ENCODE assay signal across 9 cellular contexts in the genomic region with DNA sequence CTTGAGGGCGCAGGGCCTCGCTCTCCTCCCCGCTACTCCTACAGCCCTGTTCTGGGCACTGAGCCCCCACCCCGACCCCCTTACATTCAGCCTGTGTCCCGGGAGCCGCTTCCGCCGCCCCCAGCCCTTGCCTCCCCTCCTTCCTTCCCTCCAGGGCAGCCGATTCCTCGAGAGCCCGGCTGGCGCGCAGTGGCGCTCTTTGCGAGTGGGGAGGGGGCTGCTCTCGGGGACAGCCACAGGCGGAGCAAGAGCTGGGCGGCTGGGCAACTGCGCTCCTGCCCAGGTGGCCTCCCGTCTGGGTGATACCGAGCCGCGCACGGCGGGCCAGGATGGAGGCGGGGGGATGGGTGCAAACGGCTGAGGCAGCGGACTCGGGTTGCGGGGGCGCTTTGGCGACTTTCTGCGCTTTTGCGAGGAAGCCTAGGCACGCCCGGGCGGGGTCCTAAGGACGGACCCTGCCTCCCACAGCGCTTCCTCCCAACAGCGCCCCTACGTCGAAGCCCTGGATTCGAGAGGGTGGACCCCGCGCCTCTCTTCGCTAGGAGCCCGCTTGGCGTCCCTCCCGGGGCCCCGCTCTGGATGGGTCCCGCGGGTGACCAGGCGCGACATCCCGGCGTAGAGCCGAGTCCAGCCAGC. TPM values are rescaled to one million over a fixed set of nuclear protein-coding genes. Genes with fewer than 3 reads are reported as not detected.
A peak's percentile ranks its signal among the peaks of the same experiment; 100 is the strongest.
DNase-seq lines count a peak whose midpoint lies in the region; ATAC-seq and TF ChIP-seq lines count a peak whose summit lies in the region.
"Had no signal": no experiment of that assay in that cellular context is flagged by ENCODE, and none has a peak within 500 bp of the region (broad histone marks: within the 10 kb centered on the region; RNA-seq: fewer than 3 reads in every experiment).

No MANE protein-coding gene starts in this region.

- H3K36me3 Mint-ChIP-seq in activated CD4-positive, alpha-beta memory T cell treated with anti-CD3 and anti-CD28 coated beads, Interleukin-2, amount 10 ng/mL, durations not matched to agents 7 days and 5 days (ENCODE audit: low read depth): no peaks in the 10 kb centered on the region

- intact Hi-C loops in left ventricle myocardium superior (cut with micrococcal nuclease) (loop anchor here (2.0 kb wide), 1 partner anchor 94 kb away; no protein-coding TSS in a partner anchor), gastrocnemius medialis (cut with DNase I; ENCODE audit: low total_unique reads) (loop anchor here (1.0 to 5.0 kb wide), 3 partner anchors 102 to 235 kb away; a partner anchor contains a TSS)

- H3K27me3 Mint-ChIP-seq in activated CD4-positive, alpha-beta memory T cell treated with anti-CD3 and anti-CD28 coated beads, Interleukin-2, amount 10 ng/mL, durations not matched to agents 7 days and 5 days: peaks cover 23% of the 10 kb centered on the region

- no peak for TF ChIP-seq POLR2A in gastrocnemius medialis (IDR thresholded peaks at IDR 0.05)

- H3K4me1 Mint-ChIP-seq in activated CD4-positive, alpha-beta memory T cell treated with anti-CD3 and anti-CD28 coated beads, Interleukin-2, amount 10 ng/mL, durations not matched to agents 7 days and 5 days: peaks cover 13% of the 10 kb centered on the region

- H3K9me3 Mint-ChIP-seq in activated CD4-positive, alpha-beta memory T cell treated with anti-CD3 and anti-CD28 coated beads, Interleukin-2, amount 10 ng/mL, durations not matched to agents 7 days and 5 days: no peaks in the 10 kb centered on the region

- TF ChIP-seq CTCF in gastrocnemius medialis (IDR thresholded peaks at IDR 0.05 in 4 of 5, conservative IDR thresholded peaks at IDR 0.05 in 1 of 5): no peak

- POLR2A ChIA-PET in activated CD4-positive, alpha-beta memory T cell treated with anti-CD3 and anti-CD28 coated beads, Interleukin-2, amount 10 ng/mL, durations not matched to agents 7 days and 5 days (lab: Charles Lee): interaction anchor here (2.3 kb wide), 1 partner anchor 102 kb away, joined by 12 read pairs; a partner anchor contains a TSS

- no peaks in the 10 kb centered on the region for H3K9me3 ChIP-seq in gastrocnemius medialis

- peaks cover 5% of the 10 kb centered on the region for H3K27me3 ChIP-seq in H7 (ENCODE audit: control insufficient read depth, insufficient read depth, low read length)
- no peaks in the 10 kb centered on the region for H3K27me3 ChIP-seq in gastrocnemius medialis

- peaks cover 30 to 42% of the 10 kb centered on the region in 2 donors for H3K4me1 ChIP-seq in gastrocnemius medialis

- H3K27ac ChIP-seq in gastrocnemius medialis: peak overlapping the region; percentile 73 to 92 (median 91)

- H3K4me3 ChIP-seq in H7 (ENCODE audit: insufficient read depth, low read depth, low read length) (peak overlapping the region; percentile 93), gastrocnemius medialis (peak overlapping the region; percentile 66 to 99 (median 70))

- in situ Hi-C loops in gastrocnemius medialis (cut with MboI; ENCODE audit: low sequenced_read_pairs in 4 of 4): loop anchor here in 2 of 4 donors (10.0 kb wide), 1 partner anchor 98 kb away; a partner anchor contains a TSS

- CTCF ChIA-PET in activated CD4-positive, alpha-beta memory T cell treated with anti-CD3 and anti-CD28 coated beads, Interleukin-2, amount 10 ng/mL, durations not matched to agents 7 days and 5 days (lab: Charles Lee): interaction anchor here (1.6 kb wide), 1 partner anchor 103 kb away, joined by 4 read pairs; a partner anchor contains a TSS

- H3K36me3 ChIP-seq in H7 (replicated peaks; ENCODE audit: control insufficient read depth, insufficient read depth, low read length): no peaks in the 10 kb centered on the region
- H3K36me3 ChIP-seq in gastrocnemius medialis: no peaks in the 10 kb centered on the region

- DNase-seq in H7 (peak; percentile 83), left ventricle myocardium superior (peak; percentile 52), gastrocnemius medialis (no peak), NCI-H526 treated with DMSO at 0.1 percent for 48 hours (lab: John Stamatoyannopoulos, UW) (no peak), T-helper 9 cell (no peak)
- DNase-seq in activated CD4-positive, alpha-beta memory T cell treated with anti-CD3 and anti-CD28 coated beads, Interleukin-2, amount 10 ng/mL, durations not matched to agents 7 days and 5 days: no peak

- no peak overlapping the region for H3K27ac Mint-ChIP-seq in activated CD4-positive, alpha-beta memory T cell treated with anti-CD3 and anti-CD28 coated beads, Interleukin-2, amount 10 ng/mL, durations not matched to agents 7 days and 5 days

- peak; percentile 6 for ATAC-seq in left ventricle myocardium superior
- no peak for ATAC-seq in gastrocnemius medialis
- no peak for ATAC-seq in HG03342 (IDR thresholded peaks at IDR 0.05; ENCODE audit: unreplicated experiment)
- no peak for ATAC-seq in HG02798 (IDR thresholded peaks at IDR 0.05; ENCODE audit: poor library complexity, unreplicated experiment)

- H3K4me3 Mint-ChIP-seq in activated CD4-positive, alpha-beta memory T cell treated with anti-CD3 and anti-CD28 coated beads, Interleukin-2, amount 10 ng/mL, durations not matched to agents 7 days and 5 days: peak overlapping the region; percentile 43

RNA-seq across cellular contexts. Expression of a gene that starts 1.3 kb away (rescaled TPM):
- total RNA-seq in H7 (2014; rRNA removed; shearing (Covaris generic)): 58.2 and 60.7 TPM in 2 replicates
- 1 to 10 TPM in 1 of 2 experiments, under 1 TPM in 1; 0.68 to 1.1 TPM for total RNA-seq in activated CD4-positive, alpha-beta memory T cell treated with anti-CD3 and anti-CD28 coated beads, Interleukin-2, amount 10 ng/mL, durations not matched to agents 7 days and 5 days
- 62.2 TPM for total RNA-seq in left ventricle myocardium superior
- 1 to 10 TPM; 2.9 to 8.1 (median 4.9) TPM for total RNA-seq in gastrocnemius medialis

RNA-seq across cellular contexts. Expression of a gene that starts 25.6 kb away (rescaled TPM):
- 20.0 and 23.9 TPM in 2 replicates for total RNA-seq in H7 (2014; rRNA removed; shearing (Covaris generic))
- 10 to 100 TPM; 48.4 to 54.2 TPM for total RNA-seq in activated CD4-positive, alpha-beta memory T cell treated with anti-CD3 and anti-CD28 coated beads, Interleukin-2, amount 10 ng/mL, durations not matched to agents 7 days and 5 days
- total RNA-seq in left ventricle myocardium superior (28.3 TPM), gastrocnemius medialis (10 to 100 TPM in 2 of 4 donors, 1 to 10 TPM in 2; 5.7 to 31.2 (median 15.9) TPM)

RNA-seq across cellular contexts. Expression of a gene that starts 26.4 kb away (rescaled TPM):
- 3.1 and 3.4 TPM in 2 replicates for total RNA-seq in H7 (2014; rRNA removed; shearing (Covaris generic))
- total RNA-seq in activated CD4-positive, alpha-beta memory T cell treated with anti-CD3 and anti-CD28 coated beads, Interleukin-2, amount 10 ng/mL, durations not matched to agents 7 days and 5 days: 10 to 100 TPM; 19.8 to 20.2 TPM
- total RNA-seq in left ventricle myocardium superior: 9.2 TPM
- 1 to 10 TPM; 4.4 to 7.5 (median 6.7) TPM for total RNA-seq in gastrocnemius medialis

RNA-seq across cellular contexts. Expression of a gene that starts 55.9 kb away (rescaled TPM):
- not detected in 2 replicates for total RNA-seq in H7 (2014; rRNA removed; shearing (Covaris generic))
- not detected for total RNA-seq in activated CD4-positive, alpha-beta memory T cell treated with anti-CD3 and anti-CD28 coated beads, Interleukin-2, amount 10 ng/mL, durations not matched to agents 7 days and 5 days
- total RNA-seq in left ventricle myocardium superior (not detected), gastrocnemius medialis (not detected)
- total RNA-seq: subcutaneous adipose tissue had no signal

Comparison
In these comparisons a context has a peak if more than half of its experiments do, and no peak if none do; other contexts are left out.
1. DNase-seq: peak in H7 (single experiment) and left ventricle myocardium superior (single experiment); none in activated CD4-positive, alpha-beta memory T cell treated with anti-CD3 and anti-CD28 coated beads, Interleukin-2, amount 10 ng/mL, durations not matched to agents 7 days and 5 days (single experiment), gastrocnemius medialis (0 of 2), NCI-H526 treated with DMSO at 0.1 percent for 48 hours (single experiment) and T-helper 9 cell (single experiment).